ENCODE assay signal across 17 cellular contexts in genomic region chr2:134083548-134083947, GRCh38.
DNase-seq lines count a peak whose midpoint lies in the region; ATAC-seq and TF ChIP-seq lines count a peak whose summit lies in the region.
"Had no signal": no experiment of that assay in that cellular context is flagged by ENCODE, and none has a peak within 500 bp of the region (broad histone marks: within the 10 kb centered on the region; RNA-seq: fewer than 3 reads in every experiment).

No MANE protein-coding gene starts in this region.

- no peak overlapping the region for H4K8ac ChIP-seq in neuronal stem cell (ENCODE audit: low read depth, low read length)

- peaks cover 0 to 10% (median 0%) of the 10 kb centered on the region in 3 experiments for H3K27me3 ChIP-seq in neuronal stem cell (ENCODE audit: control insufficient read depth in 3 of 3, insufficient read depth in 3 of 3, low read depth in 1 of 3, low read length in 3 of 3)

- H3K4me1 ChIP-seq in neuronal stem cell (ENCODE audit: control insufficient read depth in 2 of 2, insufficient read depth in 1 of 2, low read depth in 1 of 2, low read length in 2 of 2), result peaks cover 10 to 17% of the 10 kb centered on the region in 2 donors

- no peak overlapping the region for H2BK5ac ChIP-seq in neuronal stem cell (ENCODE audit: low read length)

- H4K91ac ChIP-seq in neuronal stem cell (ENCODE audit: low read depth, low read length, poor library complexity), result no peak overlapping the region

- no peak overlapping the region for H3K4ac ChIP-seq in neuronal stem cell (ENCODE audit: low read length)

- H2BK120ac ChIP-seq in neuronal stem cell (ENCODE audit: low read depth, low read length), result no peak overlapping the region

- H3K79me1 ChIP-seq in neuronal stem cell (ENCODE audit: low read depth, low read length), result no peaks in the 10 kb centered on the region

- no peak overlapping the region for H3K4me3 ChIP-seq in neuronal stem cell (ENCODE audit: low read length in 2 of 2)

- H3K27me3 Mint-ChIP-seq in WTC11 (ENCODE audit: low read depth), result peaks cover 3% of the 10 kb centered on the region
- H3K27me3 Mint-ChIP-seq: B cell; CD4-positive, alpha-beta T cell had no signal

- H3K36me3 ChIP-seq in neuronal stem cell (replicated peaks in 1 of 2; ENCODE audit: control insufficient read depth in 2 of 2, insufficient read depth in 2 of 2, low read length in 2 of 2), result no peaks in the 10 kb centered on the region

- peak overlapping the region; percentile 3 for H3K18ac ChIP-seq in neuronal stem cell (ENCODE audit: low read length)

- POLR2A ChIA-PET in WTC11 (lab: Charles Lee), result no interaction called here

- ATAC-seq in WTC11, result peak; percentile 26; the same call in 1 of the 2 replicates
- no peak for ATAC-seq in HG02571 (IDR thresholded peaks at IDR 0.05; ENCODE audit: unreplicated experiment)
- ATAC-seq: HCT116 had no signal

- no peaks in the 10 kb centered on the region for H3K9me3 Mint-ChIP-seq in WTC11
- H3K9me3 Mint-ChIP-seq: CD4-positive, alpha-beta T cell had no signal

- DNase-seq in Daoy (ENCODE audit: low read depth) (peak; percentile 16), H4 (ENCODE audit: low spot score) (peak; percentile 25), WTC11 (ENCODE audit: low spot score) (no peak), neuronal stem cell (ENCODE audit: low spot score) (no peak), NOMO-1 (lab: John Stamatoyannopoulos, UW; ENCODE audit: unreplicated experiment in 2 of 2) (no peak)
- no peak for DNase-seq in activated CD4-positive, alpha-beta T cell treated with anti-CD3 and anti-CD28 coated beads for 1 hour
- DNase-seq: ACHN; C1 segment of cervical spinal cord; Calu3; CD4-positive, alpha-beta T cell; DMS 273 treated with DMSO at 0.1 percent for 48 hours; EL; GDM1 had no signal

- H3K9ac ChIP-seq in neuronal stem cell (ENCODE audit: low read depth, low read length, poor library complexity), result no peak overlapping the region

- peaks cover 36% of the 10 kb centered on the region for H3K4me1 Mint-ChIP-seq in WTC11

- no peak overlapping the region for H2AFZ ChIP-seq in neuronal stem cell (ENCODE audit: low read length)

- no peak overlapping the region for H3K27ac Mint-ChIP-seq in WTC11
- H3K27ac Mint-ChIP-seq: B cell; CD4-positive, alpha-beta T cell had no signal

- CTCF ChIA-PET in WTC11 (lab: Charles Lee), result interaction anchor here (0.7 to 1.5 kb wide), 3 partner anchors 35 to 368 kb away, joined by 3 read pairs; no protein-coding TSS in a partner anchor

- H3K36me3 Mint-ChIP-seq in WTC11, result no peaks in the 10 kb centered on the region

- H3K9me3 ChIP-seq in neuronal stem cell (replicated peaks in 1 of 2; ENCODE audit: control insufficient read depth in 2 of 2, insufficient read depth in 1 of 2, low read depth in 1 of 2, low read length in 2 of 2), result peaks cover 0 to under 1% of the 10 kb centered on the region in 2 donors

- WGBS in neuronal stem cell (ENCODE audit: extremely low coverage in 2 of 2, insufficient read length in 2 of 2, insufficient replicate concordance in 1 of 2), 2 donors, result no CpG with 5 or more reads among the region's 5 CpGs

- no peak overlapping the region for H3K23ac ChIP-seq in neuronal stem cell (ENCODE audit: low read depth, low read length, poor library complexity)

- no peak for TF ChIP-seq CTCF in WTC11 (IDR thresholded peaks at IDR 0.05)

- H2BK12ac ChIP-seq in neuronal stem cell (ENCODE audit: low read length), result no peak overlapping the region

- H2AK5ac ChIP-seq in neuronal stem cell (ENCODE audit: low read depth, low read length), result no peak overlapping the region

- H3K14ac ChIP-seq in neuronal stem cell (ENCODE audit: low read length), result no peak overlapping the region

- H3K27ac ChIP-seq in neuronal stem cell (replicated peaks; ENCODE audit: low read length), result no peak overlapping the region
- H3K27ac ChIP-seq: HL-60 had no signal

- no peak overlapping the region for H3K4me3 Mint-ChIP-seq in WTC11
- H3K4me3 Mint-ChIP-seq: B cell; CD4-positive, alpha-beta T cell had no signal

- no peak overlapping the region for H3K4me2 ChIP-seq in neuronal stem cell (ENCODE audit: insufficient read depth, low read length, poor library complexity, severe bottlenecking)

- no peak overlapping the region for H2BK15ac ChIP-seq in neuronal stem cell (ENCODE audit: low read length)

TF ChIP-seq in WTC11, 78 proteins besides CTCF, POLR2A, EP300 and RAD21:
- TF ChIP-seq PREB (CRISPR knock-in tag; IDR thresholded peaks at IDR 0.05; ENCODE audit: borderline replicate concordance) (no peak), JAZF1 (CRISPR knock-in tag; IDR thresholded peaks at IDR 0.05) (no peak), ZNF121 (CRISPR knock-in tag; IDR thresholded peaks at IDR 0.05) (no peak), ZNF317 (CRISPR knock-in tag; IDR thresholded peaks at IDR 0.05; ENCODE audit: borderline replicate concordance, low read depth) (no peak), TEAD1 (CRISPR knock-in tag; IDR thresholded peaks at IDR 0.05) (no peak), ZNF138 (CRISPR knock-in tag; conservative IDR thresholded peaks at IDR 0.05) (no peak), ATF3 (CRISPR knock-in tag; conservative IDR thresholded peaks at IDR 0.05) (no peak), OVOL2 (CRISPR knock-in tag; IDR thresholded peaks at IDR 0.05; ENCODE audit: borderline replicate concordance) (no peak), ZNF416 (CRISPR knock-in tag; IDR thresholded peaks at IDR 0.05) (no peak), FOXK1 (CRISPR knock-in tag; IDR thresholded peaks at IDR 0.05) (no peak), ZNF671 (CRISPR knock-in tag; IDR thresholded peaks at IDR 0.05) (no peak), TEAD4 (CRISPR knock-in tag; IDR thresholded peaks at IDR 0.05) (no peak), FOXP1 (CRISPR knock-in tag; IDR thresholded peaks at IDR 0.05; ENCODE audit: borderline replicate concordance) (no peak), ATF1 (CRISPR knock-in tag; IDR thresholded peaks at IDR 0.05) (no peak)
- TF ChIP-seq, protein P1, sequence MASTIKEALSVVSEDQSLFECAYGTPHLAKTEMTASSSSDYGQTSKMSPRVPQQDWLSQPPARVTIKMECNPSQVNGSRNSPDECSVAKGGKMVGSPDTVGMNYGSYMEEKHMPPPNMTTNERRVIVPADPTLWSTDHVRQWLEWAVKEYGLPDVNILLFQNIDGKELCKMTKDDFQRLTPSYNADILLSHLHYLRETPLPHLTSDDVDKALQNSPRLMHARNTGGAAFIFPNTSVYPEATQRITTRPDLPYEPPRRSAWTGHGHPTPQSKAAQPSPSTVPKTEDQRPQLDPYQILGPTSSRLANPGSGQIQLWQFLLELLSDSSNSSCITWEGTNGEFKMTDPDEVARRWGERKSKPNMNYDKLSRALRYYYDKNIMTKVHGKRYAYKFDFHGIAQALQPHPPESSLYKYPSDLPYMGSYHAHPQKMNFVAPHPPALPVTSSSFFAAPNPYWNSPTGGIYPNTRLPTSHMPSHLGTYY (CRISPR knock-in tag; IDR thresholded peaks at IDR 0.05), result no peak
- TF ChIP-seq, protein P2, sequence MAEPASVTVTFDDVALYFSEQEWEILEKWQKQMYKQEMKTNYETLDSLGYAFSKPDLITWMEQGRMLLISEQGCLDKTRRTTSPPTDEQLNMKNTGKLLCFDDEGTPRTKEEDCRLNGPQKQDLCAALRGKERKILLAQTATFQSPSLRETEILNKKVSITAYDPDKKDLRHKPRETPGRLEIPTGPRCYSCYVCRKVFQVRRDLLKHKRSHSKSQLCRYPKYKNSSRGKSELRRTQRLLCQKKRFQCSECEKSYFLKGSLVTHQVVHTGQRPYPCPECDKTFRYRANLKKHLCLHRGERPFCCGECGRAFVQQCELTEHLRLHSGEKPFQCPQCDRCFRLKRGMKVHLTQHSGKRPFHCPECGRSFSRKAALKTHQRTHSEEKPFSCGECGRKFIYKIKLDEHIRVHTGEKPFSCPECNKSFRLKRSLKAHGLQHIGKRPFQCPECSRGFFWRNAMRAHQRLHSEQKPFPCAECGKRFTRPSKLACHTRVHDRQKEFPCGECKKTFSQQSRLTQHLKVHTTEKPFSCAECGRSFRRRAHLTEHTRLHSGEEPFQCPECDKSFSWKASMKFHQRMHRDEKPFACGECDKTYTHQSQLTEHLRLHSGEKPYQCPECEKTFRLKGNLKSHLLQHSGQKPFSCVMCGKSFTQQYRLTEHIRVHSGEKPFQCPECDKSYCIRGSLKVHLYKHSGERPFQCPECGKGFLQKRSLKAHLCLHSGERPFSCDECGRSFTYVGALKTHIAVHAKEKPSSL (CRISPR knock-in tag; conservative IDR thresholded peaks at IDR 0.05), result no peak
- TF ChIP-seq, protein P3, sequence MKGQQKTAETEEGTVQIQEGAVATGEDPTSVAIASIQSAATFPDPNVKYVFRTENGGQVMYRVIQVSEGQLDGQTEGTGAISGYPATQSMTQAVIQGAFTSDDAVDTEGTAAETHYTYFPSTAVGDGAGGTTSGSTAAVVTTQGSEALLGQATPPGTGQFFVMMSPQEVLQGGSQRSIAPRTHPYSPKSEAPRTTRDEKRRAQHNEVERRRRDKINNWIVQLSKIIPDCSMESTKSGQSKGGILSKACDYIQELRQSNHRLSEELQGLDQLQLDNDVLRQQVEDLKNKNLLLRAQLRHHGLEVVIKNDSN (CRISPR knock-in tag; IDR thresholded peaks at IDR 0.05), result no peak
- TF ChIP-seq, protein P4, sequence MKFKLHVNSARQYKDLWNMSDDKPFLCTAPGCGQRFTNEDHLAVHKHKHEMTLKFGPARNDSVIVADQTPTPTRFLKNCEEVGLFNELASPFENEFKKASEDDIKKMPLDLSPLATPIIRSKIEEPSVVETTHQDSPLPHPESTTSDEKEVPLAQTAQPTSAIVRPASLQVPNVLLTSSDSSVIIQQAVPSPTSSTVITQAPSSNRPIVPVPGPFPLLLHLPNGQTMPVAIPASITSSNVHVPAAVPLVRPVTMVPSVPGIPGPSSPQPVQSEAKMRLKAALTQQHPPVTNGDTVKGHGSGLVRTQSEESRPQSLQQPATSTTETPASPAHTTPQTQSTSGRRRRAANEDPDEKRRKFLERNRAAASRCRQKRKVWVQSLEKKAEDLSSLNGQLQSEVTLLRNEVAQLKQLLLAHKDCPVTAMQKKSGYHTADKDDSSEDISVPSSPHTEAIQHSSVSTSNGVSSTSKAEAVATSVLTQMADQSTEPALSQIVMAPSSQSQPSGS (CRISPR knock-in tag; IDR thresholded peaks at IDR 0.05; ENCODE audit: borderline replicate concordance, low read depth), result no peak

Comparison
In these comparisons a context has a peak if more than half of its experiments do, and no peak if none do; other contexts are left out.
1. DNase-seq: peak in Daoy (single experiment) and H4 (single experiment); none in WTC11 (single experiment), neuronal stem cell (single experiment), NOMO-1 (0 of 2) and activated CD4-positive, alpha-beta T cell treated with anti-CD3 and anti-CD28 coated beads for 1 hour (single experiment).